Comparison of ENCODE assay signal across 11 cellular contexts in the genomic region with DNA sequence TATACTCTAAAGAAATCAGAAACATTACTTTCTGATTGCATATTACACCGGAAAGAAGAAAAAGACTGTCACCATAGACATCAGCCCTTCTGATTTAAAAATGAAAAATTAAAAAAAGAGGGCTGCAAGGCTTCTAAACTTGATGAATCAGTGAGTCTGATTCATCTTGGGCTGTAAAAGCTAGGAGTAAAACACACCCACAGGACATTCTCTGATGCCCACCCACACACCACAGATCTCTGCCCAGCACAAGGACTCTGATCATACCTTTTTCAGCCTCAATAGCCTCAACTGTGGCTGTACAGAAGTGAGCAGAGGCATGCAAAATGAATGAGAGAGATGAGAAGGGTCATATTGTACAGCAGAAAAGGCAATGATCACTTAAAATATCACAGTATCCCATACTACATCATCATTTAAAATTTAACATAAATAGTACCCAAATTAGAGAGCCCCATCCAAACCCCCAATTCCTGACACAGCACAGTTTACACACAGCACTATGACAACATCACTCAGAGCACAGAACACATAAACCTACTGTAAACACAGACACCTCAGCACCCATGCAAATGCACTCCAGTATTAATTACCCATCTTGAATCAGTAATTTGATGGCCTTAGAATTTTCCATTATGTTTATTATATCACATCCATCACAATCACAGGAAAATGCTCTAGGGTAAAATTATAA.
DNase-seq lines count a peak whose midpoint lies in the region; TF ChIP-seq lines count a peak whose summit lies in the region.
"Had no signal": no experiment of that assay in that cellular context is flagged by ENCODE, and none has a peak within 500 bp of the region (broad histone marks: within the 10 kb centered on the region; RNA-seq: fewer than 3 reads in every experiment).

No MANE protein-coding gene starts in this region.

- no peak overlapping the region for H3K4me3 ChIP-seq in choroid plexus epithelial cell (ENCODE audit: low read depth, low read length)
- H3K4me3 ChIP-seq: A549, left ventricle myocardium inferior had no signal

- TF ChIP-seq CTCF in choroid plexus epithelial cell (conservative IDR thresholded peaks at IDR 0.05; ENCODE audit: low read depth, low read length) = no peak

- H3K27ac ChIP-seq in substantia nigra (ENCODE audit: low read depth, low read length, poor library complexity, severe bottlenecking) = no peak overlapping the region
- H3K27ac ChIP-seq: A549, left ventricle myocardium inferior had no signal

- DNase-seq in NCI-H146 (lab: John Stamatoyannopoulos, UW) (peak; percentile 5), NCI-H146 treated with DMSO at 0.1 percent for 48 hours (lab: John Stamatoyannopoulos, UW; ENCODE audit: unreplicated experiment) (no peak), NCI-H1417 (lab: John Stamatoyannopoulos, UW) (peak in 2 of 3 experiments; percentile 30 to 81), choroid plexus epithelial cell (ENCODE audit: low read depth) (peak; percentile 63), putamen (ENCODE audit: low spot score) (peak; percentile 6), midbrain (lab: John Stamatoyannopoulos, UW) (no peak), substantia nigra (lab: John Stamatoyannopoulos, UW) (no peak), DMS153 (lab: John Stamatoyannopoulos, UW) (no peak)
- DNase-seq: left ventricle myocardium inferior, retina had no signal

Comparison
In these comparisons a context has a peak if more than half of its experiments do, and no peak if none do; other contexts are left out.
1. DNase-seq: peak in NCI-H146 (single experiment), NCI-H1417 (2 of 3), choroid plexus epithelial cell (single experiment) and putamen (single experiment); none in NCI-H146 treated with DMSO at 0.1 percent for 48 hours (single experiment), midbrain (single experiment), substantia nigra (0 of 49) and DMS153 (single experiment).